In genomic region chr12:98737327-98737722, GRCh38 we compare ENCODE assay signal across 27 cellular contexts.
DNase-seq lines count a peak whose midpoint lies in the region; ATAC-seq and TF ChIP-seq lines count a peak whose summit lies in the region.
"Had no signal": no experiment of that assay in that cellular context is flagged by ENCODE, and none has a peak within 500 bp of the region (broad histone marks: within the 10 kb centered on the region; RNA-seq: fewer than 3 reads in every experiment).

No MANE protein-coding gene starts in this region.

- no peaks in the 10 kb centered on the region for H3K27me3 ChIP-seq in dorsolateral prefrontal cortex
- H3K27me3 ChIP-seq: esophagus squamous epithelium had no signal

- H3K27ac ChIP-seq in dorsolateral prefrontal cortex (peak overlapping the region in 58 of 59 donors; percentile 7 to 87 (median 71)), substantia nigra (ENCODE audit: low read depth, low read length, poor library complexity, severe bottlenecking) (peak overlapping the region; percentile 44)
- H3K27ac ChIP-seq: esophagus squamous epithelium, foreskin keratinocyte, GM23248, heart left ventricle had no signal

- no peak overlapping the region for H3K4me3 ChIP-seq in dorsolateral prefrontal cortex
- H3K4me3 ChIP-seq: esophagus squamous epithelium, GM23248, heart left ventricle had no signal

- intact Hi-C loops in dorsolateral prefrontal cortex (cut with DNase I) (no loop called here), posterior vena cava (cut with DNase I) (no loop called here)

- TF ChIP-seq CTCF in dorsolateral prefrontal cortex (IDR thresholded peaks at IDR 0.05 in 54 of 56, conservative IDR thresholded peaks at IDR 0.05 in 2 of 56; ENCODE audit: low read depth in 1 of 56, partially characterized antibody in 56 of 56): no peak
- TF ChIP-seq CTCF in GM20000 (IDR thresholded peaks at IDR 0.05; ENCODE audit: extremely low read depth, missing control alignments): no peak

- peak; percentile 90 for DNase-seq in NCI-H510A treated with DMSO at 0.1 percent for 48 hours (lab: John Stamatoyannopoulos, UW)
- no peak for DNase-seq in NCI-H510A (lab: John Stamatoyannopoulos, UW)
- peak; percentile 77 for DNase-seq in NCI-H345 (lab: John Stamatoyannopoulos, UW)
- DNase-seq in dorsolateral prefrontal cortex: no peak
- DNase-seq in substantia nigra (lab: John Stamatoyannopoulos, UW): no peak
- DNase-seq in GM20000 (ENCODE audit: low spot score): no peak
- DNase-seq in posterior vena cava (ENCODE audit: low spot score): no peak
- DNase-seq: activated CD8-positive, alpha-beta T cell treated with anti-CD3 and anti-CD28 coated beads, Interleukin-2, amount 10 ng/mL, durations not matched to agents 7 days and 5 days; activated effector memory CD4-positive, alpha-beta T cell treated with Interleukin-2 at 50 U/mL for 16 hours; activated naive CD8-positive, alpha-beta T cell treated with anti-CD3 and anti-CD28 coated beads, Interleukin-2, amount 50 U/mL, for 24 hours; Calu3; central memory CD4-positive, alpha-beta T cell; DND-41; esophagus squamous epithelium; foreskin keratinocyte; heart left ventricle; KBM-7; left ventricle myocardium superior; NCI-H1930; NCI-H226; occipital lobe; SIG-M5; stimulated activated CD4-positive, alpha-beta T cell treated with anti-CD3 and anti-CD28 coated beads, Interleukin-15, amount 100 ng/mL, for 24 hours; stimulated activated CD4-positive, alpha-beta T cell treated with anti-CD3 and anti-CD28 coated beads, Interleukin-4, amount 100 ng/mL, for 4 hours; trophoblast cell had no signal

- ATAC-seq in HG02970 (IDR thresholded peaks at IDR 0.05; ENCODE audit: low FRiP score, unreplicated experiment): no peak
- ATAC-seq: activated CD8-positive, alpha-beta T cell treated with anti-CD3 and anti-CD28 coated beads, Interleukin-2, amount 10 ng/mL, durations not matched to agents 7 days and 5 days; activated naive CD8-positive, alpha-beta T cell treated with anti-CD3 and anti-CD28 coated beads, Interleukin-2, amount 50 U/mL, for 24 hours; foreskin keratinocyte; heart left ventricle; left ventricle myocardium superior had no signal

Comparison
In these comparisons a context has a peak if more than half of its experiments do, and no peak if none do; other contexts are left out.
1. DNase-seq: peak in NCI-H510A treated with DMSO at 0.1 percent for 48 hours (single experiment) and NCI-H345 (single experiment); none in NCI-H510A (single experiment), dorsolateral prefrontal cortex (0 of 10), substantia nigra (0 of 49), GM20000 (single experiment) and posterior vena cava (single experiment).